Comparison of ENCODE assay signal across 9 cellular contexts in the genomic region with DNA sequence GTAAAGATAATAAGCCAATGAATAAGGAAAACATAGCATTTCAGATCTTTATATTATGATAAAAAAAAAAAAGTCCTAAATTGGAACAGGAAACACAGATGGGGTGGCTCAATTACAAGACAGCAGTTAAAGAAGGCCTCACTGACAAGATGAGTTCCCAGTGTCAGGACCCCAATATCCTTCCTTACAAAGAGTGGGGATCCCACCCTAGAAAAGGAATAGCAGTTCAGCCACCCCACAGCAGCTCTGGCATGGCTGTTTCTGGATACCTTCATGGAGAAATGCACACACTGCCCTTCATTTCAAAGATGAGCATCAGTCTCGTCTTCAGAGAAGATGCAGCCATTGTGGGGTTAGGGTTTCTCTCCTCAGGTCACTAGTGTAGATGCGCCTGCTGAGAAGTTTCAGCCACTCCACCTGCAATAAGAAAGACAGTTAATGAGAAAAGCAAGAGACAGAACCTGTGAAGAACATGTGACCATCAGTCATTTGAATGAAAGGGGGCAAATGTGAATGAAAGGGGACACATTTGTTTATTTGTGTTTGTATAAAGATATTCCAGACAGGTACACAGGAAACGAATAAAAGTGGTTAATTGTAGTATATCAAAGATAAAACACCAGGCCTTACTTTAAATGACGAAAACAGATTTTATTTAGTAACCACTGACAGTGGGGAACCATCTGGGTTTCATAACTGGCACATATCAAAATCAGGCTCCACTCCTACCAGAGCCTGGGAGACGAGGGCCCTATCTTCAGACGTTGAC.
DNase-seq lines count a peak whose midpoint lies in the region; ATAC-seq and TF ChIP-seq lines count a peak whose summit lies in the region.
"Had no signal": no experiment of that assay in that cellular context is flagged by ENCODE, and none has a peak within 500 bp of the region (broad histone marks: within the 10 kb centered on the region; RNA-seq: fewer than 3 reads in every experiment).

No MANE protein-coding gene starts in this region.

- H3K27ac Mint-ChIP-seq in MCF 10A (ENCODE audit: low read depth, unreplicated experiment) (peak overlapping the region; percentile 54), type B pancreatic cell (peak overlapping the region; percentile 87)
- peak overlapping the region; percentile 65 for H3K27ac Mint-ChIP-seq in activated CD4-positive, alpha-beta memory T cell treated with anti-CD3 and anti-CD28 coated beads for 36 hours

- intact Hi-C loops in MCF 10A (cut with micrococcal nuclease) (no loop called here), breast epithelium (cut with DNase I; ENCODE audit: low total_unique reads) (no loop called here), lower lobe of right lung (cut with DNase I) (no loop called here)
- intact Hi-C loops in activated CD4-positive, alpha-beta memory T cell treated with anti-CD3 and anti-CD28 coated beads for 36 hours (cut with micrococcal nuclease): no loop called here

- no TSS peak for BruUV-seq in MCF 10A (replicated peaks; lab: Mats Ljungman, UMichigan)

- TF ChIP-seq CTCF in MCF 10A (IDR thresholded peaks at IDR 0.05; ENCODE audit: unreplicated experiment): no peak
- no peak for TF ChIP-seq CTCF in breast epithelium (IDR thresholded peaks at IDR 0.05)
- no peak for TF ChIP-seq CTCF in lower lobe of right lung (IDR thresholded peaks at IDR 0.05)
- TF ChIP-seq CTCF in type B pancreatic cell (conservative IDR thresholded peaks at IDR 0.05): no peak

- no peaks in the 10 kb centered on the region for H3K27me3 Mint-ChIP-seq in MCF 10A (ENCODE audit: insufficient read depth, unreplicated experiment)
- H3K27me3 Mint-ChIP-seq in activated CD4-positive, alpha-beta memory T cell treated with anti-CD3 and anti-CD28 coated beads for 36 hours: no peaks in the 10 kb centered on the region
- no peaks in the 10 kb centered on the region for H3K27me3 Mint-ChIP-seq in type B pancreatic cell

- H3K9me3 Mint-ChIP-seq in MCF 10A (ENCODE audit: unreplicated experiment): no peaks in the 10 kb centered on the region
- no peaks in the 10 kb centered on the region for H3K9me3 Mint-ChIP-seq in activated CD4-positive, alpha-beta memory T cell treated with anti-CD3 and anti-CD28 coated beads for 36 hours
- H3K9me3 Mint-ChIP-seq in type B pancreatic cell: no peaks in the 10 kb centered on the region

- H3K36me3 Mint-ChIP-seq in MCF 10A (ENCODE audit: insufficient read depth, unreplicated experiment) (no peaks in the 10 kb centered on the region), type B pancreatic cell (peaks cover 4% of the 10 kb centered on the region)
- H3K36me3 Mint-ChIP-seq in activated CD4-positive, alpha-beta memory T cell treated with anti-CD3 and anti-CD28 coated beads for 36 hours: peaks cover 3% of the 10 kb centered on the region

- H3K36me3 ChIP-seq in breast epithelium (no peaks in the 10 kb centered on the region), lower lobe of right lung (no peaks in the 10 kb centered on the region)

- H3K27me3 ChIP-seq in breast epithelium: no peaks in the 10 kb centered on the region
- no peaks in the 10 kb centered on the region for H3K27me3 ChIP-seq in lower lobe of right lung (ENCODE audit: low read depth)

- DNase-seq in MCF 10A (ENCODE audit: unreplicated experiment): no peak
- no peak for DNase-seq in breast epithelium (ENCODE audit: low spot score in 2 of 2)
- DNase-seq in activated CD4-positive, alpha-beta memory T cell treated with anti-CD3 and anti-CD28 coated beads for 36 hours: no peak
- DNase-seq in lower lobe of right lung: no peak
- no peak for DNase-seq in type B pancreatic cell (ENCODE audit: extremely low spot score, unreplicated experiment)
- no peak for DNase-seq in middle frontal gyrus (ENCODE audit: extremely low spot score, low spot score)
- DNase-seq in nucleus accumbens (lab: John Stamatoyannopoulos, UW): no peak
- DNase-seq in glomerular visceral epithelial cell (ENCODE audit: extremely low spot score): no peak
- DNase-seq: cortex of kidney had no signal

- H3K4me1 ChIP-seq in breast epithelium (peaks cover 0 to 2% of the 10 kb centered on the region in 2 donors), lower lobe of right lung (peaks cover 11% of the 10 kb centered on the region)

- H3K9me3 ChIP-seq in breast epithelium (no peaks in the 10 kb centered on the region), lower lobe of right lung (no peaks in the 10 kb centered on the region)

- POLR2A ChIA-PET in MCF 10A (lab: Yijun Ruan, JAX): interaction anchor here (0.7 to 9.3 kb wide), 8 partner anchors 22 to 1002 kb away, joined by 3 to 621 read pairs (median 4); a partner anchor contains a TSS
- POLR2A ChIA-PET in activated CD4-positive, alpha-beta memory T cell treated with anti-CD3 and anti-CD28 coated beads for 36 hours (lab: Charles Lee): interaction anchor here (0.6 to 1.2 kb wide), 3 partner anchors 19 to 21 kb away, joined by 6 to 10 read pairs (median 8); a partner anchor contains a TSS

- no peak for TF ChIP-seq POLR2A in breast epithelium (IDR thresholded peaks at IDR 0.05)

- no peak for ATAC-seq in lower lobe of right lung

- peak overlapping the region in 1 of 2 donors; percentile 8 for H3K27ac ChIP-seq in breast epithelium
- peak overlapping the region; percentile 21 for H3K27ac ChIP-seq in lower lobe of right lung

- H3K4me3 Mint-ChIP-seq in MCF 10A (ENCODE audit: unreplicated experiment) (peak overlapping the region; percentile 71), type B pancreatic cell (peak overlapping the region; percentile 84)
- H3K4me3 Mint-ChIP-seq in activated CD4-positive, alpha-beta memory T cell treated with anti-CD3 and anti-CD28 coated beads for 36 hours: peak overlapping the region; percentile 71

- H3K4me1 Mint-ChIP-seq in MCF 10A (ENCODE audit: insufficient read depth, unreplicated experiment): peaks cover 7% of the 10 kb centered on the region
- H3K4me1 Mint-ChIP-seq in activated CD4-positive, alpha-beta memory T cell treated with anti-CD3 and anti-CD28 coated beads for 36 hours (ENCODE audit: low read depth): peaks cover 18% of the 10 kb centered on the region
- peaks cover 22% of the 10 kb centered on the region for H3K4me1 Mint-ChIP-seq in type B pancreatic cell (ENCODE audit: unreplicated experiment)

- CTCF ChIA-PET in MCF 10A (lab: Yijun Ruan, JAX): interaction anchor here (0.5 to 1.9 kb wide), 16 partner anchors 8 to 1850 kb away, joined by 3 to 12 read pairs (median 4); a partner anchor contains a TSS
- CTCF ChIA-PET in activated CD4-positive, alpha-beta memory T cell treated with anti-CD3 and anti-CD28 coated beads for 36 hours (lab: Charles Lee): interaction anchor here (1.0 to 2.0 kb wide), 18 partner anchors 7 to 1890 kb away, joined by 3 to 19 read pairs (median 5); a partner anchor contains a TSS

- H3K4me3 ChIP-seq in breast epithelium (peak overlapping the region in 1 of 3 donors; percentile 44), lower lobe of right lung (peak overlapping the region; percentile 36)
